In the genomic region with DNA sequence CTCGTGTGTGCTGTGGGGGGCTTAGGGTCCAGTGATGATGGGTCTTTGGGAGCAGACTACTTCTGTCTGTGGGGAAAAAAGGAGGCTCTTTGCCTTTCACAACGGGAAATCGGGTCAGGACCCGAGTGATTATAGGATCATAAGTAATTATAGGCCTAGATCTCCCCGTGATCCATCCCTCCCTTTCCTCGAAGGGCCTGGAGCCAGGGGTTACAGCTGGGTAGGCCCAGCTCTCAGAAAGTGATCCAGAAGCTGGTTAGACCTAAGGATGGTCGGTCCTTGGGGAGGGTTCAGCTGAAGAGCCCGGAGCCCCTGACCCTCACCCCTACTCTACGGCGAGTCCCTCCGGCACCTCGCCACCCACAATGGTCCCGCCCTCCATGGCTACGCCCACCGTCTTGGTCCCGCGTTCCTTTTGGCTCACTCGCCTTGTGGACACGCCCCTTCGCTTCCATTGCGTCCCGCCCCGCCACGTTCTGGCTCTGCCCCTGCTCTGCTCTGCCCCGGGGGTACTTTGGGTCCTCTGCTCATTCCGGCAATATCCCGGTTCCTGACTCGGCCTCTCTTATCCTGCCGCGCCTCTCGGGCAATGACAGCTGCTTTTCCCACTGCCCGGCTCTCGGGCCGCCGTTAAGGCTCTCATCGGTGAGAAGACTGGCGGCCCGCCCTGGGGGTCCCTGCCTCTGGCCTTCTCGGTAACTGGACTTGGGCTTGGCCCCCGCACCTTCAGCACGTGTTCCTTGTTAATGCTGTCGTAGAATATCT, we compare ENCODE assay signal across 8 cellular contexts. TPM values are rescaled to one million over a fixed set of nuclear protein-coding genes. Genes with fewer than 3 reads are reported as not detected.
DNase-seq lines count a peak whose midpoint lies in the region; ATAC-seq and TF ChIP-seq lines count a peak whose summit lies in the region.

No MANE protein-coding gene starts in this region.

- H2BK5ac ChIP-seq in mesenchymal stem cell (ENCODE audit: low read depth, low read length, poor library complexity, severe bottlenecking), result no peak overlapping the region

- peak overlapping the region; percentile 44 for H3K27ac ChIP-seq in effector memory CD4-positive, alpha-beta T cell (ENCODE audit: insufficient read depth, low read length, poor library complexity, severe bottlenecking)
- H3K27ac ChIP-seq in mesenchymal stem cell (ENCODE audit: low read length, poor library complexity, severe bottlenecking), result no peak overlapping the region

- H3K4me3 ChIP-seq in effector memory CD4-positive, alpha-beta T cell (ENCODE audit: insufficient read depth, low read depth, low read length, poor library complexity, severe bottlenecking), result peak overlapping the region; percentile 81
- H3K4me3 ChIP-seq in mesenchymal stem cell (ENCODE audit: insufficient read depth in 1 of 2, low read depth in 1 of 2, low read length in 2 of 2), result peak overlapping the region; percentile 51 to 81

- peak overlapping the region; percentile 73 for H3K9ac ChIP-seq in mesenchymal stem cell (ENCODE audit: low read length)

- ATAC-seq in HG02571 (IDR thresholded peaks at IDR 0.05; ENCODE audit: unreplicated experiment) (peak; percentile 84), HG02973 (IDR thresholded peaks at IDR 0.05; ENCODE audit: unreplicated experiment) (no peak)

- peak overlapping the region; percentile 87 for H2AFZ ChIP-seq in mesenchymal stem cell (ENCODE audit: low read depth, low read length)

- no peak overlapping the region for H2BK12ac ChIP-seq in mesenchymal stem cell (ENCODE audit: low read length in 2 of 2)

- no peaks in the 10 kb centered on the region for H3K9me3 ChIP-seq in effector memory CD4-positive, alpha-beta T cell (ENCODE audit: control insufficient read depth, low read length)
- H3K9me3 ChIP-seq in mesenchymal stem cell (ENCODE audit: control insufficient read depth, low read length), result no peaks in the 10 kb centered on the region

- no peaks in the 10 kb centered on the region for H3K27me3 ChIP-seq in effector memory CD4-positive, alpha-beta T cell (replicated peaks; ENCODE audit: control insufficient read depth, insufficient read depth, low read length, poor library complexity, severe bottlenecking)
- H3K27me3 ChIP-seq in mesenchymal stem cell (ENCODE audit: control insufficient read depth in 1 of 2, insufficient read depth in 1 of 2, low read length in 2 of 2), result peaks cover 20 to 22% of the 10 kb centered on the region in 2 experiments

- CTCF ChIA-PET in GM10248 (lab: Yijun Ruan, JAX), result interaction anchor here (0.8 to 14.5 kb wide), 22 partner anchors 8 to 624 kb away, joined by 3 to 361 read pairs (median 4); a partner anchor contains a TSS

- no peaks in the 10 kb centered on the region for H3K79me1 ChIP-seq in mesenchymal stem cell (replicated peaks; ENCODE audit: low read length, poor library complexity, severe bottlenecking)

- POLR2A ChIA-PET in GM10248 (lab: Yijun Ruan, JAX), result no interaction called here

- H2AK5ac ChIP-seq in mesenchymal stem cell (ENCODE audit: low read length, severe bottlenecking), result no peak overlapping the region

- WGBS in mesenchymal stem cell, result 8% methylated on average over 40 of the region's 42 CpGs

- no peak overlapping the region for H2BK15ac ChIP-seq in mesenchymal stem cell (ENCODE audit: low read depth, poor library complexity, severe bottlenecking)

- no peaks in the 10 kb centered on the region for H3K36me3 ChIP-seq in effector memory CD4-positive, alpha-beta T cell (ENCODE audit: control insufficient read depth, insufficient read depth, low read length)
- no peaks in the 10 kb centered on the region for H3K36me3 ChIP-seq in mesenchymal stem cell (ENCODE audit: control insufficient read depth in 1 of 2, insufficient read depth in 2 of 2, low read depth in 1 of 2, low read length in 2 of 2)

- H3K23ac ChIP-seq in mesenchymal stem cell (ENCODE audit: low read length in 2 of 2), result no peak overlapping the region

- peak overlapping the region; percentile 31 for H4K8ac ChIP-seq in mesenchymal stem cell (ENCODE audit: low read length)

- no peak for TF ChIP-seq CTCF in GM10248 (IDR thresholded peaks at IDR 0.05; ENCODE audit: control extremely low read depth, extremely low read depth, low read depth, missing control alignments)

- H3K4ac ChIP-seq in mesenchymal stem cell (ENCODE audit: low read depth in 1 of 2, low read length in 2 of 2), result no peak overlapping the region

- DNase-seq in GM10248 (ENCODE audit: extremely low spot score) (peak; percentile 79), NCI-H2196 treated with DMSO at 0.1 percent for 48 hours (lab: John Stamatoyannopoulos, UW; ENCODE audit: unreplicated experiment) (peak; percentile 53), mesenchymal stem cell (peak; percentile 77)
- DNase-seq in activated CD8-positive, alpha-beta memory T cell treated with anti-CD3 and anti-CD28 coated beads for 1 hour (ENCODE audit: extremely low read depth in 1 of 2, low read depth in 1 of 2), result peak; percentile 67 to 72
- DNase-seq in effector memory CD4-positive, alpha-beta T cell, result peak; percentile 72 to 82 (median 73)
- DNase-seq in stimulated activated CD8-positive, alpha-beta memory T cell treated with anti-CD3 and anti-CD28 coated beads, Interleukin-12 subunit alpha, Interleukin-12 subunit beta, amount 100 ng/mL, for 1 hour (ENCODE audit: low read depth), result peak; percentile 70

- no peak overlapping the region for H3K14ac ChIP-seq in mesenchymal stem cell (ENCODE audit: low read length in 2 of 2)

- H4K91ac ChIP-seq in mesenchymal stem cell (ENCODE audit: low read length), result no peak overlapping the region

- peaks cover 4% of the 10 kb centered on the region for H3K4me1 ChIP-seq in effector memory CD4-positive, alpha-beta T cell (ENCODE audit: control insufficient read depth, insufficient read depth, low read length, poor library complexity, severe bottlenecking)
- peaks cover 10% of the 10 kb centered on the region for H3K4me1 ChIP-seq in mesenchymal stem cell (ENCODE audit: control insufficient read depth, insufficient read depth, low read depth, low read length)

- H2BK120ac ChIP-seq in mesenchymal stem cell (ENCODE audit: low read depth, low read length), result no peak overlapping the region

- peak overlapping the region in 1 of 2 experiments; percentile 63 for H3K18ac ChIP-seq in mesenchymal stem cell (ENCODE audit: low read depth in 1 of 2, low read length in 2 of 2)

- H3K4me2 ChIP-seq in mesenchymal stem cell (ENCODE audit: low read length, poor library complexity, severe bottlenecking), result peak overlapping the region; percentile 92

RNA-seq across cellular contexts. Expression of a gene that starts 5.0 kb away (rescaled TPM):
- not detected for polyA plus RNA-seq in mesenchymal stem cell (2013, experiment 1 of 2)
- not detected for polyA plus RNA-seq in mesenchymal stem cell (2013, experiment 2 of 2)

RNA-seq across cellular contexts. Expression of a gene that starts 22.4 kb away (rescaled TPM):
- 0.86 TPM for polyA plus RNA-seq in mesenchymal stem cell (2013, experiment 1 of 2)
- polyA plus RNA-seq in mesenchymal stem cell (2013, experiment 2 of 2), result 1.2 TPM
